In the genomic region with DNA sequence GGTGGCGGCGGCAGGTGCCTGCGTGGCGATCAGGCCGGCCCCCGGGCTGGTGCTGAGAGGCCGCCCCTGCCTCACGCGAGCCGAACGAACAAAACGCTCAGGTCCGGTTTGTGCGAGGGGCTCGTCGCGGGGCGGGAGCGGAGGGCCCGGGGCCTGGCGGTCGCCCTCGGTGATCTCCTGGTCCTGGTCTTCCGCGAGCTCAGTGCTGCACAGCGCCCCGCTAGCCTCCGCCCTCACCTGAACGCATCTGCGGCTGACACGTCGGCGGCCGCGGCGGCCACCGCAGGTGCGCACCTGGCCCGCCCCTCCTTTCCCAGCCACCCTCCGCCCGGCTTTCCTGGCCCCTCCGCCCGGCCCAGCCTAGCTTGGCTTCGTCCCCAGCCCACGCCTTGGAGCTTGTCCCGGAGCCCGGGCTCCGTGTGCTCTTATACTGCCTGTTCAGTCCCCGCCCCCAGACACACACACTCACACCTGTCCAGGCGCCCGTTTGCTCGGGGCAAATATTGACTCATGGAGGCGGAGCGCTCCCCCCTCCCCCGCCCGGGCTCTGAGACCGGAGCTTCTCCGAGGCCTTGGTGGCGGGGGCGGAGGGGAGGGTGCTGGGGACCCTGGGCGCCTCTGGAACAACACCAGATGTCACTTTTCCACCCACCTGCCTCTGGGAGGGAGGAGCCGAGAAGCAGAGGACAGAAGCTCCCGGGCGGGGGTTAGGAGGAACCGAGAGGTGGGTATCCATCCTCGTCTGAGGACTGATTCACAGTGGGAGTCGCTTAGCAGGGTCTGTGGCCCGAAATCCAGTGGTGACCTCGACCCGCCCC, we compare ENCODE assay signal across 1 cellular context.
A peak's percentile ranks its signal among the peaks of the same experiment; 100 is the strongest.
TF ChIP-seq lines count a peak whose summit lies in the region.

No MANE protein-coding gene starts in this region.

TF ChIP-seq in K562, 482 proteins besides CTCF, POLR2A, EP300 and RAD21:
- TF ChIP-seq, protein P1, sequence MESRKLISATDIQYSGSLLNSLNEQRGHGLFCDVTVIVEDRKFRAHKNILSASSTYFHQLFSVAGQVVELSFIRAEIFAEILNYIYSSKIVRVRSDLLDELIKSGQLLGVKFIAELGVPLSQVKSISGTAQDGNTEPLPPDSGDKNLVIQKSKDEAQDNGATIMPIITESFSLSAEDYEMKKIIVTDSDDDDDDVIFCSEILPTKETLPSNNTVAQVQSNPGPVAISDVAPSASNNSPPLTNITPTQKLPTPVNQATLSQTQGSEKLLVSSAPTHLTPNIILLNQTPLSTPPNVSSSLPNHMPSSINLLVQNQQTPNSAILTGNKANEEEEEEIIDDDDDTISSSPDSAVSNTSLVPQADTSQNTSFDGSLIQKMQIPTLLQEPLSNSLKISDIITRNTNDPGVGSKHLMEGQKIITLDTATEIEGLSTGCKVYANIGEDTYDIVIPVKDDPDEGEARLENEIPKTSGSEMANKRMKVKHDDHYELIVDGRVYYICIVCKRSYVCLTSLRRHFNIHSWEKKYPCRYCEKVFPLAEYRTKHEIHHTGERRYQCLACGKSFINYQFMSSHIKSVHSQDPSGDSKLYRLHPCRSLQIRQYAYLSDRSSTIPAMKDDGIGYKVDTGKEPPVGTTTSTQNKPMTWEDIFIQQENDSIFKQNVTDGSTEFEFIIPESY (CRISPR knock-in tag; IDR thresholded peaks at IDR 0.05): peak; percentile 91
- TF ChIP-seq SMAD4 (CRISPR knock-in tag; conservative IDR thresholded peaks at IDR 0.05) (no peak), ZNF146 (CRISPR knock-in tag; IDR thresholded peaks at IDR 0.05; ENCODE audit: unreplicated experiment) (no peak), MYBL2 (IDR thresholded peaks at IDR 0.05; ENCODE audit: low read depth) (no peak), MYBL2 (CRISPR knock-in tag; IDR thresholded peaks at IDR 0.05; ENCODE audit: borderline replicate concordance) (no peak), ZNF695 (CRISPR knock-in tag; IDR thresholded peaks at IDR 0.05) (no peak), EGR1 (conservative IDR thresholded peaks at IDR 0.05) (peak; percentile 86), HNRNPL (IDR thresholded peaks at IDR 0.05; ENCODE audit: low read depth, low read length) (no peak)
- TF ChIP-seq, protein P2, sequence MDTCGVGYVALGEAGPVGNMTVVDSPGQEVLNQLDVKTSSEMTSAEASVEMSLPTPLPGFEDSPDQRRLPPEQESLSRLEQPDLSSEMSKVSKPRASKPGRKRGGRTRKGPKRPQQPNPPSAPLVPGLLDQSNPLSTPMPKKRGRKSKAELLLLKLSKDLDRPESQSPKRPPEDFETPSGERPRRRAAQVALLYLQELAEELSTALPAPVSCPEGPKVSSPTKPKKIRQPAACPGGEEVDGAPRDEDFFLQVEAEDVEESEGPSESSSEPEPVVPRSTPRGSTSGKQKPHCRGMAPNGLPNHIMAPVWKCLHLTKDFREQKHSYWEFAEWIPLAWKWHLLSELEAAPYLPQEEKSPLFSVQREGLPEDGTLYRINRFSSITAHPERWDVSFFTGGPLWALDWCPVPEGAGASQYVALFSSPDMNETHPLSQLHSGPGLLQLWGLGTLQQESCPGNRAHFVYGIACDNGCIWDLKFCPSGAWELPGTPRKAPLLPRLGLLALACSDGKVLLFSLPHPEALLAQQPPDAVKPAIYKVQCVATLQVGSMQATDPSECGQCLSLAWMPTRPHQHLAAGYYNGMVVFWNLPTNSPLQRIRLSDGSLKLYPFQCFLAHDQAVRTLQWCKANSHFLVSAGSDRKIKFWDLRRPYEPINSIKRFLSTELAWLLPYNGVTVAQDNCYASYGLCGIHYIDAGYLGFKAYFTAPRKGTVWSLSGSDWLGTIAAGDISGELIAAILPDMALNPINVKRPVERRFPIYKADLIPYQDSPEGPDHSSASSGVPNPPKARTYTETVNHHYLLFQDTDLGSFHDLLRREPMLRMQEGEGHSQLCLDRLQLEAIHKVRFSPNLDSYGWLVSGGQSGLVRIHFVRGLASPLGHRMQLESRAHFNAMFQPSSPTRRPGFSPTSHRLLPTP (IDR thresholded peaks at IDR 0.05; ENCODE audit: borderline replicate concordance, extremely low read depth, insufficient read length): no peak
